8 cellular contexts compared by ENCODE assay signal in genomic region chr4:499563-499962, GRCh38. TPM values are rescaled to one million over a fixed set of nuclear protein-coding genes. Genes with fewer than 3 reads are reported as not detected.
DNase-seq lines count a peak whose midpoint lies in the region; ATAC-seq and TF ChIP-seq lines count a peak whose summit lies in the region.

No MANE protein-coding gene starts in this region.

- peaks cover 4% of the 10 kb centered on the region for H3K9me3 Mint-ChIP-seq in CD8-positive, alpha-beta T cell

- H3K36me3 Mint-ChIP-seq in CD8-positive, alpha-beta T cell = peaks cover 73% of the 10 kb centered on the region

- POLR2A ChIA-PET in CD8-positive, alpha-beta T cell (lab: Charles Lee) = interaction anchor here (0.9 to 2.9 kb wide), 3 partner anchors 25 to 262 kb away, joined by 3 to 13 read pairs (median 3); partner anchors contain the start of gene ZNF141

- no peak overlapping the region for H2BK120ac ChIP-seq in mesendoderm (ENCODE audit: low read depth, low read length)

- H3K79me2 ChIP-seq in mesendoderm (ENCODE audit: control insufficient read depth, insufficient read depth, low read length) = peaks cover 42% of the 10 kb centered on the region

- no peak overlapping the region for H2AK5ac ChIP-seq in mesendoderm (ENCODE audit: low read length)

- H3K9me3 ChIP-seq in CD8-positive, alpha-beta T cell (ENCODE audit: low read length) = no peaks in the 10 kb centered on the region

- H3K4me1 ChIP-seq in CD8-positive, alpha-beta T cell (ENCODE audit: insufficient read depth, low read length) = peaks cover 22% of the 10 kb centered on the region
- H3K4me1 ChIP-seq in mesendoderm (ENCODE audit: control insufficient read depth, low read depth, low read length) = peaks cover 6% of the 10 kb centered on the region

- no peak for TF ChIP-seq CTCF in CD8-positive, alpha-beta T cell (IDR thresholded peaks at IDR 0.05)
- TF ChIP-seq CTCF in brain microvascular endothelial cell (IDR thresholded peaks at IDR 0.05; ENCODE audit: low read depth, low read length, missing control alignments) = no peak

- H2BK15ac ChIP-seq in mesendoderm (replicated peaks; ENCODE audit: low read depth) = no peak overlapping the region

- ATAC-seq in CD8-positive, alpha-beta T cell = no peak
- ATAC-seq in HG03103 (IDR thresholded peaks at IDR 0.05; ENCODE audit: low read depth, unreplicated experiment) (peak; percentile 7), GM21576 (IDR thresholded peaks at IDR 0.05; ENCODE audit: unreplicated experiment) (no peak), HG03439 (IDR thresholded peaks at IDR 0.05; ENCODE audit: unreplicated experiment) (no peak)

- H3K4me3 ChIP-seq in CD8-positive, alpha-beta T cell (ENCODE audit: low read depth, low read length) = peak overlapping the region; percentile 85
- H3K4me3 ChIP-seq in brain microvascular endothelial cell (ENCODE audit: low read depth, low read length) = peak overlapping the region; percentile 91
- H3K4me3 ChIP-seq in mesendoderm (ENCODE audit: low read length) = peak overlapping the region; percentile 89

- peak overlapping the region; percentile 88 for H3K4me2 ChIP-seq in mesendoderm (ENCODE audit: low read length)

- peak overlapping the region; percentile 28 for H4K8ac ChIP-seq in mesendoderm (ENCODE audit: low read depth, low read length)

- no peak overlapping the region for H4K5ac ChIP-seq in mesendoderm (ENCODE audit: low read length)

- H3K18ac ChIP-seq in mesendoderm (ENCODE audit: low read length) = no peak overlapping the region

- H3K27me3 ChIP-seq in CD8-positive, alpha-beta T cell (ENCODE audit: insufficient read depth, low read length) = no peaks in the 10 kb centered on the region
- H3K27me3 ChIP-seq in brain microvascular endothelial cell (replicated peaks) (no peaks in the 10 kb centered on the region), mesendoderm (ENCODE audit: insufficient read depth, low read length, poor library complexity) (no peaks in the 10 kb centered on the region)

- intact Hi-C loops in CD8-positive, alpha-beta T cell (cut with DNase I, micrococcal nuclease) = loop anchor here (1.0 to 5.0 kb wide), 6 partner anchors 25 to 473 kb away; partner anchors contain the start of genes DGKQ (in 1 of the 2) and ZNF141 (in 1 of the 2)

- H3K36me3 ChIP-seq in CD8-positive, alpha-beta T cell (ENCODE audit: insufficient read depth, low read length) = peaks cover 20% of the 10 kb centered on the region
- peaks cover 11% of the 10 kb centered on the region for H3K36me3 ChIP-seq in brain microvascular endothelial cell (replicated peaks)
- H3K36me3 ChIP-seq in mesendoderm (ENCODE audit: control insufficient read depth, insufficient read depth, low read length) = peaks cover 5% of the 10 kb centered on the region

- DNase-seq in CD8-positive, alpha-beta T cell = no peak
- DNase-seq in brain microvascular endothelial cell (no peak), mesendoderm (no peak), kidney glomerular epithelial cell (lab: John Stamatoyannopoulos, UW) (no peak), NCI-H1436 treated with DMSO at 0.1 percent for 48 hours (lab: John Stamatoyannopoulos, UW) (no peak)

- no peak overlapping the region for H3K23ac ChIP-seq in mesendoderm (ENCODE audit: low read length)

- in situ Hi-C loops in brain microvascular endothelial cell (cut with HindIII; ENCODE audit: low pct_ligation_motif_present, low sequenced_read_pairs) = no loop called here

- H3K4me1 Mint-ChIP-seq in CD8-positive, alpha-beta T cell (ENCODE audit: low read depth) = peaks cover 44% of the 10 kb centered on the region

- H3K79me1 ChIP-seq in mesendoderm (ENCODE audit: low read length) = peaks cover 22% of the 10 kb centered on the region

- H3K4me3 Mint-ChIP-seq in CD8-positive, alpha-beta T cell = peak overlapping the region; percentile 92

- CTCF ChIA-PET in CD8-positive, alpha-beta T cell (lab: Charles Lee) = no interaction called here

- WGBS in mesendoderm (ENCODE audit: extremely low coverage, insufficient coverage, low lambda C conversion rate) = no CpG with 5 or more reads among the region's 15 CpGs

- no peak overlapping the region for H2BK5ac ChIP-seq in mesendoderm (ENCODE audit: low read length)

- peak overlapping the region; percentile 93 for H3K27ac ChIP-seq in CD8-positive, alpha-beta T cell (ENCODE audit: low read depth, low read length)
- H3K27ac ChIP-seq in brain microvascular endothelial cell (peak overlapping the region; percentile 70), mesendoderm (ENCODE audit: low read depth, low read length) (no peak overlapping the region)

- H3K27me3 Mint-ChIP-seq in CD8-positive, alpha-beta T cell (ENCODE audit: low read depth) = no peaks in the 10 kb centered on the region

- peak overlapping the region; percentile 77 for H3K4ac ChIP-seq in mesendoderm (ENCODE audit: low read depth, low read length)

- peak overlapping the region; percentile 91 for H3K9ac ChIP-seq in mesendoderm (ENCODE audit: low read length)

- H3K27ac Mint-ChIP-seq in CD8-positive, alpha-beta T cell = peak overlapping the region; percentile 96

- peak overlapping the region; percentile 95 for H3K56ac ChIP-seq in mesendoderm (ENCODE audit: low read length)

RNA-seq across cellular contexts. Expression of gene PIGG, which starts 0.6 kb away (rescaled TPM):
- 10 to 100 TPM; 58.7 to 61.4 TPM for total RNA-seq in CD8-positive, alpha-beta T cell
- 22.2 TPM for polyA plus RNA-seq in mesendoderm (2013, experiment 1 of 2)
- 20.2 TPM for polyA plus RNA-seq in mesendoderm (2013, experiment 2 of 2)

RNA-seq across cellular contexts. Expression of gene ZNF721, which starts 0.6 kb away (rescaled TPM):
- 10 to 100 TPM; 44.9 to 45.2 TPM for total RNA-seq in CD8-positive, alpha-beta T cell
- polyA plus RNA-seq in mesendoderm (2013, experiment 1 of 2) = 36.1 TPM
- polyA plus RNA-seq in mesendoderm (2013, experiment 2 of 2) = 37.7 TPM
